ENCODE assay signal across 2 cellular contexts in genomic region chr10:43304079-43304686, GRCh38.
TF ChIP-seq lines count a peak whose summit lies in the region.

No MANE protein-coding gene starts in this region.

TF ChIP-seq in H1, 55 proteins besides CTCF, POLR2A, EP300 and RAD21 (continued from another document):
- TF ChIP-seq CHD1 (IDR thresholded peaks at IDR 0.05; ENCODE audit: low read depth, low read length) = no peak
- no peak for TF ChIP-seq CTBP2 (IDR thresholded peaks at IDR 0.05; ENCODE audit: borderline replicate concordance, insufficient read depth, insufficient read length, low read length)

TF ChIP-seq in neural cell, 6 proteins besides CTCF, POLR2A, EP300 and RAD21:
- TF ChIP-seq REST (IDR thresholded peaks at IDR 0.05; ENCODE audit: borderline replicate concordance) (no peak), SMC3 (conservative IDR thresholded peaks at IDR 0.05; ENCODE audit: poor library complexity) (no peak), POLR2AphosphoS5 (IDR thresholded peaks at IDR 0.05) (no peak), EZH2 (IDR thresholded peaks at IDR 0.05; ENCODE audit: borderline replicate concordance, insufficient read depth, low read length, poor library complexity, severe bottlenecking) (no peak), MXI1 (conservative IDR thresholded peaks at IDR 0.05; ENCODE audit: poor library complexity, severe bottlenecking) (no peak), TAF1 (IDR thresholded peaks at IDR 0.05; ENCODE audit: low read depth) (no peak)
